Comparison of ENCODE assay signal across 9 cellular contexts in genomic region chrX:2325076-2325784, GRCh38.
DNase-seq lines count a peak whose midpoint lies in the region; ATAC-seq and TF ChIP-seq lines count a peak whose summit lies in the region.
"Had no signal": no experiment of that assay in that cellular context is flagged by ENCODE, and none has a peak within 500 bp of the region (broad histone marks: within the 10 kb centered on the region; RNA-seq: fewer than 3 reads in every experiment).

No MANE protein-coding gene starts in this region.

- H3K9me3 Mint-ChIP-seq in WTC11 = peaks cover 8% of the 10 kb centered on the region

- peak; percentile 14 for DNase-seq in activated CD4-positive, alpha-beta T cell treated with anti-CD3 and anti-CD28 coated beads for 48 hours
- peak; percentile 92 for DNase-seq in fibroblast of mammary gland (ENCODE audit: low read depth)
- no peak for DNase-seq in WTC11 (ENCODE audit: low spot score)
- no peak for DNase-seq in SIG-M5 (lab: John Stamatoyannopoulos, UW)
- no peak for DNase-seq in AML-193 (lab: John Stamatoyannopoulos, UW)

- H2AFZ ChIP-seq in parathyroid adenoma = peak overlapping the region; percentile 80

- peak; percentile 34 for TF ChIP-seq POLR2A in GM18951 (IDR thresholded peaks at IDR 0.05; ENCODE audit: extremely low read depth, insufficient read depth, insufficient read length)

- H3K4me1 Mint-ChIP-seq in WTC11 = no peaks in the 10 kb centered on the region

- H3K27me3 ChIP-seq in parathyroid adenoma (ENCODE audit: control insufficient read depth, insufficient read depth, low read length) = no peaks in the 10 kb centered on the region

- ATAC-seq in WTC11 (no peak), GM19328 (IDR thresholded peaks at IDR 0.05; ENCODE audit: unreplicated experiment) (no peak)

- TF ChIP-seq CTCF in fibroblast of mammary gland (conservative IDR thresholded peaks at IDR 0.05; ENCODE audit: control insufficient read depth, insufficient read depth, low read depth, low read length) = no peak
- no peak for TF ChIP-seq CTCF in parathyroid adenoma (IDR thresholded peaks at IDR 0.05)
- TF ChIP-seq CTCF in WTC11 (IDR thresholded peaks at IDR 0.05) = no peak

- H3K27ac Mint-ChIP-seq in WTC11 = no peak overlapping the region
- H3K27ac Mint-ChIP-seq: T-helper 1 cell treated with Interleukin-12 subunit alpha and Interleukin-12 subunit beta and Interleukin-4 antibody, amounts not matched to agents 30 μg/mL and 1 μg/mL, for 36 hours had no signal

- POLR2A ChIA-PET in WTC11 (lab: Charles Lee) = no interaction called here

- H3K9ac ChIP-seq in parathyroid adenoma = no peak overlapping the region

- no peaks in the 10 kb centered on the region for H3K36me3 ChIP-seq in parathyroid adenoma (ENCODE audit: control insufficient read depth, insufficient read depth, low read length)

- H3K9me3 ChIP-seq in parathyroid adenoma (ENCODE audit: control insufficient read depth, low read length) = no peaks in the 10 kb centered on the region

- H3K79me2 ChIP-seq in parathyroid adenoma = no peaks in the 10 kb centered on the region

- in situ Hi-C loops in GM18951 (cut with MboI; ENCODE audit: low sequenced_read_pairs, unreplicated experiment) = loop anchor here (25.0 kb wide), 1 partner anchor 388 kb away; no protein-coding TSS in a partner anchor

- H3K4me3 ChIP-seq in fibroblast of mammary gland (ENCODE audit: control insufficient read depth, low read depth, low read length) (peak overlapping the region; percentile 44), parathyroid adenoma (ENCODE audit: low read depth, low read length) (no peak overlapping the region)

- no peak overlapping the region for H3K4me3 Mint-ChIP-seq in WTC11
- H3K4me3 Mint-ChIP-seq: T-helper 1 cell treated with Interleukin-12 subunit alpha and Interleukin-12 subunit beta and Interleukin-4 antibody, amounts not matched to agents 30 μg/mL and 1 μg/mL, for 36 hours had no signal

- CTCF ChIA-PET in WTC11 (lab: Charles Lee) = no interaction called here

- peaks cover 16% of the 10 kb centered on the region for H3K36me3 Mint-ChIP-seq in WTC11

- H3K4me2 ChIP-seq in parathyroid adenoma (ENCODE audit: low read length) = peak overlapping the region; percentile 14

- peak overlapping the region; percentile 59 for H3K27ac ChIP-seq in parathyroid adenoma

- H3K27me3 Mint-ChIP-seq in WTC11 (ENCODE audit: low read depth) = no peaks in the 10 kb centered on the region

- H3K4me1 ChIP-seq in parathyroid adenoma = no peaks in the 10 kb centered on the region

TF ChIP-seq in WTC11, 78 proteins besides CTCF, POLR2A, EP300 and RAD21:
- TF ChIP-seq NFE2L1 (CRISPR knock-in tag; IDR thresholded peaks at IDR 0.05) (no peak), FOXK1 (CRISPR knock-in tag; IDR thresholded peaks at IDR 0.05) (no peak), TP53 (CRISPR knock-in tag; IDR thresholded peaks at IDR 0.05) (no peak), ZNF396 (CRISPR knock-in tag; IDR thresholded peaks at IDR 0.05; ENCODE audit: borderline replicate concordance) (no peak), SP1 (CRISPR knock-in tag; conservative IDR thresholded peaks at IDR 0.05) (no peak), ZNF423 (CRISPR knock-in tag; IDR thresholded peaks at IDR 0.05) (no peak), JAZF1 (CRISPR knock-in tag; IDR thresholded peaks at IDR 0.05) (no peak), JUN (CRISPR knock-in tag; IDR thresholded peaks at IDR 0.05) (no peak), RELA (CRISPR knock-in tag; IDR thresholded peaks at IDR 0.05; ENCODE audit: borderline replicate concordance) (no peak), ELF4 (CRISPR knock-in tag; IDR thresholded peaks at IDR 0.05; ENCODE audit: low read depth) (no peak), HMGXB4 (CRISPR knock-in tag; IDR thresholded peaks at IDR 0.05) (no peak), ZNF425 (CRISPR knock-in tag; conservative IDR thresholded peaks at IDR 0.05) (no peak), NR1H2 (CRISPR knock-in tag; IDR thresholded peaks at IDR 0.05) (no peak), NR3C1 (CRISPR knock-in tag; conservative IDR thresholded peaks at IDR 0.05; ENCODE audit: low read depth) (no peak)
- TF ChIP-seq, protein P1, sequence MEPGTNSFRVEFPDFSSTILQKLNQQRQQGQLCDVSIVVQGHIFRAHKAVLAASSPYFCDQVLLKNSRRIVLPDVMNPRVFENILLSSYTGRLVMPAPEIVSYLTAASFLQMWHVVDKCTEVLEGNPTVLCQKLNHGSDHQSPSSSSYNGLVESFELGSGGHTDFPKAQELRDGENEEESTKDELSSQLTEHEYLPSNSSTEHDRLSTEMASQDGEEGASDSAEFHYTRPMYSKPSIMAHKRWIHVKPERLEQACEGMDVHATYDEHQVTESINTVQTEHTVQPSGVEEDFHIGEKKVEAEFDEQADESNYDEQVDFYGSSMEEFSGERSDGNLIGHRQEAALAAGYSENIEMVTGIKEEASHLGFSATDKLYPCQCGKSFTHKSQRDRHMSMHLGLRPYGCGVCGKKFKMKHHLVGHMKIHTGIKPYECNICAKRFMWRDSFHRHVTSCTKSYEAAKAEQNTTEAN (CRISPR knock-in tag; IDR thresholded peaks at IDR 0.05) = no peak
TF ChIP-seq in WTC11: peak in this region for 0.

Comparison
In these comparisons a context has a peak if more than half of its experiments do, and no peak if none do; other contexts are left out.
1. DNase-seq: peak in activated CD4-positive, alpha-beta T cell treated with anti-CD3 and anti-CD28 coated beads for 48 hours (single experiment) and fibroblast of mammary gland (single experiment); none in WTC11 (single experiment), SIG-M5 (single experiment) and AML-193 (0 of 2).